In the genomic region with DNA sequence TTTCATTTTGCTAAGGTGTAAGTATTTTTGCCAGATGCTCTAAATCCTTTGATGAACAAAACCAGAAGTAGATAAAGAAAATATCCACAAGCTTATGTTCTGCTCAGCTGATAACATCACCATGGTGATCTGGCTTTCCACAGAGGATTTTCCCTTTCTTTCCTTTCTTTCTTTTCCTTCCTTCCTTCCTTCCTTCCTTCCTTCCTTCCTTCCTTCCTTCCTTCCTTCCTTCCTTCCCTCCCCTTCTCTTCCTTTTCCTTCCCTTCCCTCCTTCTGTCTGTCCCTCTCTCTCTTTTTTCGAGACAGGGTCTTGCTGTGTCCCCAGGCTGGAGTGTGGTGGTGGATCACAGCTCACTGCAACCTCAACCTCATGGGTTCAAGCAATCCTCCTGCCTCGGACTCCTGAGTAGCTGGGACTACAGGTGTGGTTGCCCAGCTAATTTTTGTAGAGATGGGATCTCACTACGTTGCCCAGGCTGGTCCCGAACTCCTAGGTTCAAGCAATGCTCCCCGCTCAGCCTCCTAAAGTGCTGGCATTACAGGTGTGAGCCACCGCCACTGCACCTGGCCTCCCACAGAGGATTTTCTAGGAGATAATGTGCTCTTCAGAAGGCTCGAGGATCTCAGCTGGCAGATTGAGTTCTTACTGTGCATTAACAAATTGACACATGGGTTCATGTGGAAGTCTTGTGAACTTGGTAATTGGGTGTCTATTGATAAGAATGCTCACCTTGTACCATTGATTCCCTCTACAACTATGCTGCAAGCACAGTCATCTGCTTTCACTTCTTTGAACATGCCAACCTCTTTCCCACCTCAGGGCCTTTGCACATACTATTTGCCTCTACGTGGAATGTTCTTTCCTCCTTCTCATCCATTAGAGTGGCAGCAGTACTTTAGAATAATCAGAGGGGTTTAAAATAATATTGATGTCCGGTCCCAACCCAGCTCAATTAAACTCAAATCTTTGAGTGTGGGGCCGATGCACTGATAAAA, we compare ENCODE assay signal across 1 cellular context.
TF ChIP-seq lines count a peak whose summit lies in the region.

No MANE protein-coding gene starts in this region.

TF ChIP-seq in GM23338, 12 proteins besides CTCF, POLR2A, EP300 and RAD21 (continued from another document):
- TF ChIP-seq, protein P1, sequence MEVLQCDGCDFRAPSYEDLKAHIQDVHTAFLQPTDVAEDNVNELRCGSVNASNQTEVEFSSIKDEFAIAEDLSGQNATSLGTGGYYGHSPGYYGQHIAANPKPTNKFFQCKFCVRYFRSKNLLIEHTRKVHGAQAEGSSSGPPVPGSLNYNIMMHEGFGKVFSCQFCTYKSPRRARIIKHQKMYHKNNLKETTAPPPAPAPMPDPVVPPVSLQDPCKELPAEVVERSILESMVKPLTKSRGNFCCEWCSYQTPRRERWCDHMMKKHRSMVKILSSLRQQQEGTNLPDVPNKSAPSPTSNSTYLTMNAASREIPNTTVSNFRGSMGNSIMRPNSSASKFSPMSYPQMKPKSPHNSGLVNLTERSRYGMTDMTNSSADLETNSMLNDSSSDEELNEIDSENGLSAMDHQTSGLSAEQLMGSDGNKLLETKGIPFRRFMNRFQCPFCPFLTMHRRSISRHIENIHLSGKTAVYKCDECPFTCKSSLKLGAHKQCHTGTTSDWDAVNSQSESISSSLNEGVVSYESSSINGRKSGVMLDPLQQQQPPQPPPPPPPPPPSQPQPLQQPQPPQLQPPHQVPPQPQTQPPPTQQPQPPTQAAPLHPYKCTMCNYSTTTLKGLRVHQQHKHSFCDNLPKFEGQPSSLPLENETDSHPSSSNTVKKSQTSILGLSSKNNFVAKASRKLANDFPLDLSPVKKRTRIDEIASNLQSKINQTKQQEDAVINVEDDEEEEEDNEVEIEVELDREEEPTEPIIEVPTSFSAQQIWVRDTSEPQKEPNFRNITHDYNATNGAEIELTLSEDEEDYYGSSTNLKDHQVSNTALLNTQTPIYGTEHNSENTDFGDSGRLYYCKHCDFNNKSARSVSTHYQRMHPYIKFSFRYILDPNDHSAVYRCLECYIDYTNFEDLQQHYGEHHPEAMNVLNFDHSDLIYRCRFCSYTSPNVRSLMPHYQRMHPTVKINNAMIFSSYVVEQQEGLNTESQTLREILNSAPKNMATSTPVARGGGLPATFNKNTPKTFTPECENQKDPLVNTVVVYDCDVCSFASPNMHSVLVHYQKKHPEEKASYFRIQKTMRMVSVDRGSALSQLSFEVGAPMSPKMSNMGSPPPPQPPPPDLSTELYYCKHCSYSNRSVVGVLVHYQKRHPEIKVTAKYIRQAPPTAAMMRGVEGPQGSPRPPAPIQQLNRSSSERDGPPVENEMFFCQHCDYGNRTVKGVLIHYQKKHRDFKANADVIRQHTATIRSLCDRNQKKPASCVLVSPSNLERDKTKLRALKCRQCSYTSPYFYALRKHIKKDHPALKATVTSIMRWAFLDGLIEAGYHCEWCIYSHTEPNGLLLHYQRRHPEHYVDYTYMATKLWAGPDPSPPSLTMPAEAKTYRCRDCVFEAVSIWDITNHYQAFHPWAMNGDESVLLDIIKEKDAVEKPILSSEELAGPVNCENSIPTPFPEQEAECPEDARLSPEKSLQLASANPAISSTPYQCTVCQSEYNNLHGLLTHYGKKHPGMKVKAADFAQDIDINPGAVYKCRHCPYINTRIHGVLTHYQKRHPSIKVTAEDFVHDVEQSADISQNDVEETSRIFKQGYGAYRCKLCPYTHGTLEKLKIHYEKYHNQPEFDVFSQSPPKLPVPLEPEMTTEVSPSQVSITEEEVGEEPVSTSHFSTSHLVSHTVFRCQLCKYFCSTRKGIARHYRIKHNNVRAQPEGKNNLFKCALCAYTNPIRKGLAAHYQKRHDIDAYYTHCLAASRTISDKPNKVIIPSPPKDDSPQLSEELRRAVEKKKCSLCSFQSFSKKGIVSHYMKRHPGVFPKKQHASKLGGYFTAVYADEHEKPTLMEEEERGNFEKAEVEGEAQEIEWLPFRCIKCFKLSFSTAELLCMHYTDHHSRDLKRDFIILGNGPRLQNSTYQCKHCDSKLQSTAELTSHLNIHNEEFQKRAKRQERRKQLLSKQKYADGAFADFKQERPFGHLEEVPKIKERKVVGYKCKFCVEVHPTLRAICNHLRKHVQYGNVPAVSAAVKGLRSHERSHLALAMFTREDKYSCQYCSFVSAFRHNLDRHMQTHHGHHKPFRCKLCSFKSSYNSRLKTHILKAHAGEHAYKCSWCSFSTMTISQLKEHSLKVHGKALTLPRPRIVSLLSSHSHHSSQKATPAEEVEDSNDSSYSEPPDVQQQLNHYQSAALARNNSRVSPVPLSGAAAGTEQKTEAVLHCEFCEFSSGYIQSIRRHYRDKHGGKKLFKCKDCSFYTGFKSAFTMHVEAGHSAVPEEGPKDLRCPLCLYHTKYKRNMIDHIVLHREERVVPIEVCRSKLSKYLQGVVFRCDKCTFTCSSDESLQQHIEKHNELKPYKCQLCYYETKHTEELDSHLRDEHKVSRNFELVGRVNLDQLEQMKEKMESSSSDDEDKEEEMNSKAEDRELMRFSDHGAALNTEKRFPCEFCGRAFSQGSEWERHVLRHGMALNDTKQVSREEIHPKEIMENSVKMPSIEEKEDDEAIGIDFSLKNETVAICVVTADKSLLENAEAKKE (CRISPR knock-in tag; IDR thresholded peaks at IDR 0.05): no peak
- TF ChIP-seq JUNB (IDR thresholded peaks at IDR 0.05; ENCODE audit: unreplicated experiment) (no peak), EZH2 (IDR thresholded peaks at IDR 0.05; ENCODE audit: low read depth, unreplicated experiment) (no peak), ZNF114 (CRISPR knock-in tag; IDR thresholded peaks at IDR 0.05) (no peak), NANOG (IDR thresholded peaks at IDR 0.05; ENCODE audit: borderline replicate concordance) (no peak)
- TF ChIP-seq, protein P2, sequence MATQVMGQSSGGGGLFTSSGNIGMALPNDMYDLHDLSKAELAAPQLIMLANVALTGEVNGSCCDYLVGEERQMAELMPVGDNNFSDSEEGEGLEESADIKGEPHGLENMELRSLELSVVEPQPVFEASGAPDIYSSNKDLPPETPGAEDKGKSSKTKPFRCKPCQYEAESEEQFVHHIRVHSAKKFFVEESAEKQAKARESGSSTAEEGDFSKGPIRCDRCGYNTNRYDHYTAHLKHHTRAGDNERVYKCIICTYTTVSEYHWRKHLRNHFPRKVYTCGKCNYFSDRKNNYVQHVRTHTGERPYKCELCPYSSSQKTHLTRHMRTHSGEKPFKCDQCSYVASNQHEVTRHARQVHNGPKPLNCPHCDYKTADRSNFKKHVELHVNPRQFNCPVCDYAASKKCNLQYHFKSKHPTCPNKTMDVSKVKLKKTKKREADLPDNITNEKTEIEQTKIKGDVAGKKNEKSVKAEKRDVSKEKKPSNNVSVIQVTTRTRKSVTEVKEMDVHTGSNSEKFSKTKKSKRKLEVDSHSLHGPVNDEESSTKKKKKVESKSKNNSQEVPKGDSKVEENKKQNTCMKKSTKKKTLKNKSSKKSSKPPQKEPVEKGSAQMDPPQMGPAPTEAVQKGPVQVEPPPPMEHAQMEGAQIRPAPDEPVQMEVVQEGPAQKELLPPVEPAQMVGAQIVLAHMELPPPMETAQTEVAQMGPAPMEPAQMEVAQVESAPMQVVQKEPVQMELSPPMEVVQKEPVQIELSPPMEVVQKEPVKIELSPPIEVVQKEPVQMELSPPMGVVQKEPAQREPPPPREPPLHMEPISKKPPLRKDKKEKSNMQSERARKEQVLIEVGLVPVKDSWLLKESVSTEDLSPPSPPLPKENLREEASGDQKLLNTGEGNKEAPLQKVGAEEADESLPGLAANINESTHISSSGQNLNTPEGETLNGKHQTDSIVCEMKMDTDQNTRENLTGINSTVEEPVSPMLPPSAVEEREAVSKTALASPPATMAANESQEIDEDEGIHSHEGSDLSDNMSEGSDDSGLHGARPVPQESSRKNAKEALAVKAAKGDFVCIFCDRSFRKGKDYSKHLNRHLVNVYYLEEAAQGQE (IDR thresholded peaks at IDR 0.05; ENCODE audit: unreplicated experiment): no peak
